Comparison of ENCODE assay signal across 9 cellular contexts in genomic region chr9:37943329-37944265, GRCh38.
A peak's percentile ranks its signal among the peaks of the same experiment; 100 is the strongest.
DNase-seq lines count a peak whose midpoint lies in the region; ATAC-seq and TF ChIP-seq lines count a peak whose summit lies in the region.
"Had no signal": no experiment of that assay in that cellular context is flagged by ENCODE, and none has a peak within 500 bp of the region (broad histone marks: within the 10 kb centered on the region; RNA-seq: fewer than 3 reads in every experiment).

No MANE protein-coding gene starts in this region.

- H3K36me3 ChIP-seq in brain microvascular endothelial cell (replicated peaks) (peaks cover 54% of the 10 kb centered on the region), subcutaneous abdominal adipose tissue (ENCODE audit: control insufficient read depth in 5 of 5, insufficient read depth in 5 of 5, low read length in 5 of 5) (peaks cover 0 to 51% (median 38%) of the 10 kb centered on the region in 5 donors)

- H3K27me3 ChIP-seq in brain microvascular endothelial cell (replicated peaks) (no peaks in the 10 kb centered on the region), subcutaneous abdominal adipose tissue (ENCODE audit: control insufficient read depth in 5 of 5, insufficient read depth in 4 of 5, low read length in 5 of 5) (no peaks in the 10 kb centered on the region)

- no peak for ATAC-seq in HG03342 (IDR thresholded peaks at IDR 0.05; ENCODE audit: unreplicated experiment)
- ATAC-seq in GM19455 (IDR thresholded peaks at IDR 0.05; ENCODE audit: unreplicated experiment), result no peak
- no peak for ATAC-seq in GM19023 (IDR thresholded peaks at IDR 0.05; ENCODE audit: unreplicated experiment)
- ATAC-seq: activated T-cell treated with anti-CD3 and anti-CD28 coated beads, Interleukin-2, amount 50 U/mL, for 72 hours had no signal

- H3K4me3 ChIP-seq in brain microvascular endothelial cell (ENCODE audit: low read depth, low read length), result no peak overlapping the region
- no peak overlapping the region for H3K4me3 ChIP-seq in subcutaneous abdominal adipose tissue (ENCODE audit: low read depth in 1 of 5, low read length in 5 of 5)

- DNase-seq in HCEC 1CT, result peak; percentile 82
- peak; percentile 75 for DNase-seq in brain microvascular endothelial cell
- peak; percentile 91 for DNase-seq in islet precursor cell
- DNase-seq in HPDE6-E6E7 (ENCODE audit: extremely low spot score), result no peak
- DNase-seq: activated T-cell treated with anti-CD3 and anti-CD28 coated beads, Interleukin-2, amount 50 U/mL, for 72 hours had no signal

- peak overlapping the region in 2 of 5 donors; percentile 7 to 8 for H3K9ac ChIP-seq in subcutaneous abdominal adipose tissue (ENCODE audit: low read length in 5 of 5)

- in situ Hi-C loops in brain microvascular endothelial cell (cut with HindIII; ENCODE audit: low pct_ligation_motif_present, low sequenced_read_pairs), result no loop called here

- no peak for TF ChIP-seq CTCF in brain microvascular endothelial cell (IDR thresholded peaks at IDR 0.05; ENCODE audit: low read depth, low read length, missing control alignments)

- H3K27ac ChIP-seq in brain microvascular endothelial cell, result peak overlapping the region; percentile 43
- peak overlapping the region; percentile 62 for H3K27ac ChIP-seq in subcutaneous abdominal adipose tissue (ENCODE audit: low read depth, low read length)

- H3K9me3 ChIP-seq in subcutaneous abdominal adipose tissue (ENCODE audit: control insufficient read depth in 5 of 5, low read length in 5 of 5), result no peaks in the 10 kb centered on the region

- H3K4me1 ChIP-seq in subcutaneous abdominal adipose tissue (ENCODE audit: control insufficient read depth in 5 of 5, insufficient read depth in 5 of 5, low read length in 5 of 5), result peaks cover 14 to 30% (median 29%) of the 10 kb centered on the region in 5 donors
